Comparison of ENCODE assay signal across 8 cellular contexts in genomic region chr11:2885676-2886081, GRCh38. TPM values are rescaled to one million over a fixed set of nuclear protein-coding genes. Genes with fewer than 3 reads are reported as not detected.
DNase-seq lines count a peak whose midpoint lies in the region; ATAC-seq and TF ChIP-seq lines count a peak whose summit lies in the region.

Gene CDKN1C, minus strand, starts transcription at chr11:2885775. Its CDS starts 319 bp downstream, at chr11:2885456.

- no peaks in the 10 kb centered on the region for H3K36me3 ChIP-seq in CD8-positive, alpha-beta memory T cell (ENCODE audit: insufficient read depth, low read length)
- no peaks in the 10 kb centered on the region for H3K36me3 ChIP-seq in stomach

- TF ChIP-seq POLR2A in stomach (IDR thresholded peaks at IDR 0.05), result peak in 2 of 4 donors; percentile 47 to 57

- peak within 1 kb of the TSS; percentile 82 to 95 (median 89) for H3K4me3 Mint-ChIP-seq in CD8-positive, alpha-beta memory T cell
- peak within 1 kb of the TSS; percentile 92 for H3K4me3 Mint-ChIP-seq in neural crest cell

- peaks cover 9 to 27% (median 26%) of the 10 kb centered on the region in 3 donors for H3K4me1 Mint-ChIP-seq in CD8-positive, alpha-beta memory T cell
- peaks cover 34% of the 10 kb centered on the region for H3K4me1 Mint-ChIP-seq in neural crest cell

- H3K9me3 ChIP-seq in CD8-positive, alpha-beta memory T cell (ENCODE audit: low read length), result no peaks in the 10 kb centered on the region
- H3K9me3 ChIP-seq in stomach, result no peaks in the 10 kb centered on the region

- peak within 1 kb of the TSS in 7 of 8 donors; percentile 61 to 91 (median 74) for H3K27ac Mint-ChIP-seq in CD8-positive, alpha-beta memory T cell
- H3K27ac Mint-ChIP-seq in neural crest cell (ENCODE audit: unreplicated experiment), result peak within 1 kb of the TSS; percentile 84

- no peaks in the 10 kb centered on the region for H3K27me3 Mint-ChIP-seq in CD8-positive, alpha-beta memory T cell
- peaks cover 16% of the 10 kb centered on the region for H3K27me3 Mint-ChIP-seq in neural crest cell (ENCODE audit: low read depth)

- H3K27ac ChIP-seq in CD8-positive, alpha-beta memory T cell (ENCODE audit: low read depth, low read length), result peak within 1 kb of the TSS; percentile 24
- H3K27ac ChIP-seq in stomach, result peak within 1 kb of the TSS; percentile 84 to 92 (median 87)

- H3K9me3 Mint-ChIP-seq in CD8-positive, alpha-beta memory T cell, result no peaks in the 10 kb centered on the region
- H3K9me3 Mint-ChIP-seq in neural crest cell, result no peaks in the 10 kb centered on the region

- DNase-seq in CD8-positive, alpha-beta memory T cell, result peak; percentile 79 to 89 (median 85)
- DNase-seq in HUDEP-2 (lab: John Stamatoyannopoulos, UW; ENCODE audit: unreplicated experiment in 76 of 76) (peak in 71 of 76 experiments; percentile 17 to 82 (median 65)), RPMI7951 (ENCODE audit: low read depth) (peak; percentile 66), activated gamma-delta T cell (lab: John Stamatoyannopoulos, UW) (peak; percentile 80), fibroblast of villous mesenchyme (ENCODE audit: low read depth) (peak; percentile 87), neural crest cell (ENCODE audit: low read depth, low spot score) (peak; percentile 86), stomach (peak; percentile 92)

- peak within 1 kb of the TSS; percentile 69 for H3K4me3 ChIP-seq in CD8-positive, alpha-beta memory T cell (ENCODE audit: low read length)
- H3K4me3 ChIP-seq in fibroblast of villous mesenchyme (ENCODE audit: low read depth, low read length) (peak within 1 kb of the TSS; percentile 69), stomach (peak within 1 kb of the TSS; percentile 86 to 90 (median 86))

- 0 to 3% (median 0%) methylated on average over 4 to 61 of the region's 61 CpGs for WGBS in stomach, 5 donors

- CTCF ChIA-PET in CD8-positive, alpha-beta memory T cell (lab: Charles Lee), result interaction anchor here (0.8 to 14.2 kb wide), 5 partner anchors 8 to 581 kb away, joined by 3 to 345 read pairs (median 3); no protein-coding TSS in a partner anchor

- no peak for TF ChIP-seq EP300 in stomach (IDR thresholded peaks at IDR 0.05)

- H3K4me1 ChIP-seq in CD8-positive, alpha-beta memory T cell (ENCODE audit: insufficient read depth, low read length), result peaks cover 13% of the 10 kb centered on the region
- H3K4me1 ChIP-seq in stomach, result peaks cover 9 to 66% (median 58%) of the 10 kb centered on the region in 4 donors

- intact Hi-C loops in stomach (cut with DNase I; ENCODE audit: low total_unique reads), result loop anchor here (2.0 to 10.0 kb wide), 3 partner anchors 351 to 581 kb away; partner anchors contain the start of genes C11orf21 and TSPAN32

- POLR2A ChIA-PET in CD8-positive, alpha-beta memory T cell (lab: Charles Lee), result interaction anchor here (1.0 kb wide), 1 partner anchor 43 kb away, joined by 3 read pairs; no protein-coding TSS in a partner anchor

- peak; percentile 78 for ATAC-seq in GM21390 (IDR thresholded peaks at IDR 0.05; ENCODE audit: unreplicated experiment)

- TF ChIP-seq CTCF in fibroblast of villous mesenchyme (IDR thresholded peaks at IDR 0.05; ENCODE audit: insufficient read depth, low read depth, low read length) (no peak), neural crest cell (conservative IDR thresholded peaks at IDR 0.05) (no peak), stomach (IDR thresholded peaks at IDR 0.05) (no peak)

- peaks cover 0 to 1% (median 0%) of the 10 kb centered on the region in 3 donors for H3K36me3 Mint-ChIP-seq in CD8-positive, alpha-beta memory T cell
- H3K36me3 Mint-ChIP-seq in neural crest cell (ENCODE audit: low read depth), result no peaks in the 10 kb centered on the region

- no peaks in the 10 kb centered on the region for H3K27me3 ChIP-seq in CD8-positive, alpha-beta memory T cell (ENCODE audit: insufficient read depth, low read length, poor library complexity, severe bottlenecking)
- H3K27me3 ChIP-seq in stomach, result peaks cover 0 to 19% (median 3%) of the 10 kb centered on the region in 3 donors

RNA-seq across cellular contexts. Expression of gene CDKN1C, which starts in this region (rescaled TPM):
- total RNA-seq in CD8-positive, alpha-beta memory T cell, result 1 to 10 TPM; 1.0 to 1.1 TPM
- 0.49 TPM for polyA plus RNA-seq in CD8-positive, alpha-beta memory T cell
- 0.39 and 1.2 TPM in 2 replicates for total RNA-seq in RPMI7951 (2014; rRNA removed; shearing (Covaris generic))
- total RNA-seq in fibroblast of villous mesenchyme (3.9 and 8.7 TPM in 2 replicates), neural crest cell (78.3 and 80.0 TPM in 2 replicates), stomach (10 to 100 TPM; 10.5 to 99.1 (median 14.2) TPM)
- 10 to 100 TPM; 41.7 to 51.0 (median 42.9) TPM for polyA plus RNA-seq in stomach

Comparison
In these comparisons a context has a peak if more than half of its experiments do, and no peak if none do; other contexts are left out.
1. Peak in every context shown above with its lines: DNase-seq, ATAC-seq, H3K4me3 ChIP-seq and H3K27ac ChIP-seq.
2. RNA of gene CDKN1C (polyA plus RNA-seq): 41.7 to 51.0 TPM in stomach; 0.49 TPM in CD8-positive, alpha-beta memory T cell (single experiment); every median in the first group is over 10 times any median in the second.